Comparison of ENCODE assay signal across 9 cellular contexts in the genomic region with DNA sequence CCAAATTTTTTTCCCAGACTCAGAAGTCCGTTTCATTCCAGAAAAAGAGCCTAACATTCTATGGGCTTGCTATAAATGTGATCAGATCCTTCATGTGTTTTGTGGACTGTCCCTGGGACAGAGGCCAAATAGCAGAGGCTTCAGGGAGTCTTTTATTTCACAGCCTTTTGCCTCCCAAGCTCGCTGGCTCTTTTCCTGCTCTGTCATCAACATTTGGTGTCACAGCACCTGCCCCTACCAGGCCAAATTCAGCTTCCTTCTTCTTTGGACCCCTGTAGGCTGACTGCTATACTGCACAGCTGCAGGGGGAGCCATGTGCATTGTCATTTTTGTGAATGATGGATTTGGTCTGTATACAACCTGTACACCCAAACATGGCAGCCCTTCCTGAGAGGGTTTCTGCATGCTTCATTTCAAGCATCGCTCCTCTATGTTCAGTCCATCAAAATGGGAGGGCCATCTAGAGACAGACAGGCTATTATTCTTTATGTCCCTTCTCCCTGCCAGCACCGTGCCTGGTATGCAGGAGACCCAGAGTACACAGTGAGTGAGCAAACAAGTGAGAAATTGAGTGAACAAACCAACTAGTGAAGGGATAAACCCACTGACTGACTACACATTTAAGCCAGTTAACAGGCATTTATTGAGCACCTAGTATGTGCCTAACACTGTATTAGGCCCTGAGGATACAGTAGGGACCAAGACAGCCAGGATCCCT. TPM values are rescaled to one million over a fixed set of nuclear protein-coding genes. Genes with fewer than 3 reads are reported as not detected.
DNase-seq lines count a peak whose midpoint lies in the region; ATAC-seq and TF ChIP-seq lines count a peak whose summit lies in the region.
"Had no signal": no experiment of that assay in that cellular context is flagged by ENCODE, and none has a peak within 500 bp of the region (broad histone marks: within the 10 kb centered on the region; RNA-seq: fewer than 3 reads in every experiment).

No MANE protein-coding gene starts in this region.

- peak; percentile 16 for TF ChIP-seq CTCF in epithelial cell of proximal tubule (conservative IDR thresholded peaks at IDR 0.05; ENCODE audit: low read depth, low read length)
- peak; percentile 42 for TF ChIP-seq CTCF in type B pancreatic cell (conservative IDR thresholded peaks at IDR 0.05)

- peak; percentile 19 for DNase-seq in activated naive CD4-positive, alpha-beta T cell treated with anti-CD3 and anti-CD28 coated beads, Interleukin-2, amount 10 ng/mL, durations not matched to agents 7 days and 5 days
- DNase-seq in activated naive CD4-positive, alpha-beta T cell treated with anti-CD3 and anti-CD28 coated beads, Interleukin-2, amount 50 U/mL, for 16 hours: no peak
- DNase-seq in epithelial cell of proximal tubule (ENCODE audit: low read depth) (no peak), type B pancreatic cell (ENCODE audit: extremely low spot score, unreplicated experiment) (no peak)
- DNase-seq in stimulated activated naive CD8-positive, alpha-beta T cell treated with anti-CD3 and anti-CD28 coated beads, Interleukin-15, amount 100 ng/mL, for 72 hours: no peak
- DNase-seq: activated naive CD8-positive, alpha-beta T cell treated with anti-CD3 and anti-CD28 coated beads for 36 hours; KBM-7; SJCRH30 had no signal

- H3K9me3 Mint-ChIP-seq in activated naive CD4-positive, alpha-beta T cell treated with anti-CD3 and anti-CD28 coated beads, Interleukin-2, amount 10 ng/mL, durations not matched to agents 7 days and 5 days: no peaks in the 10 kb centered on the region
- H3K9me3 Mint-ChIP-seq in type B pancreatic cell: no peaks in the 10 kb centered on the region
- H3K9me3 Mint-ChIP-seq in stimulated activated naive CD8-positive, alpha-beta T cell treated with anti-CD3 and anti-CD28 coated beads, Interleukin-15, amount 100 ng/mL, for 72 hours: no peaks in the 10 kb centered on the region
- H3K9me3 Mint-ChIP-seq: activated naive CD8-positive, alpha-beta T cell treated with anti-CD3 and anti-CD28 coated beads for 36 hours had no signal

- no peaks in the 10 kb centered on the region for H3K27me3 Mint-ChIP-seq in activated naive CD4-positive, alpha-beta T cell treated with anti-CD3 and anti-CD28 coated beads, Interleukin-2, amount 10 ng/mL, durations not matched to agents 7 days and 5 days
- H3K27me3 Mint-ChIP-seq in type B pancreatic cell: no peaks in the 10 kb centered on the region
- no peaks in the 10 kb centered on the region for H3K27me3 Mint-ChIP-seq in stimulated activated naive CD8-positive, alpha-beta T cell treated with anti-CD3 and anti-CD28 coated beads, Interleukin-15, amount 100 ng/mL, for 72 hours
- H3K27me3 Mint-ChIP-seq: activated naive CD8-positive, alpha-beta T cell treated with anti-CD3 and anti-CD28 coated beads for 36 hours had no signal

- ATAC-seq in stimulated activated naive CD8-positive, alpha-beta T cell treated with anti-CD3 and anti-CD28 coated beads, Interleukin-15, amount 100 ng/mL, for 72 hours: no peak
- ATAC-seq in GM19452 (IDR thresholded peaks at IDR 0.05; ENCODE audit: unreplicated experiment): no peak

- no peak overlapping the region for H3K4me3 ChIP-seq in epithelial cell of proximal tubule (ENCODE audit: low read depth, low read length)
- H3K4me3 ChIP-seq: SJCRH30 had no signal

- no peak overlapping the region for H3K27ac Mint-ChIP-seq in activated naive CD4-positive, alpha-beta T cell treated with anti-CD3 and anti-CD28 coated beads, Interleukin-2, amount 10 ng/mL, durations not matched to agents 7 days and 5 days
- no peak overlapping the region for H3K27ac Mint-ChIP-seq in type B pancreatic cell
- peak overlapping the region in 1 of 2 donors; percentile 43 for H3K27ac Mint-ChIP-seq in stimulated activated naive CD8-positive, alpha-beta T cell treated with anti-CD3 and anti-CD28 coated beads, Interleukin-15, amount 100 ng/mL, for 72 hours
- H3K27ac Mint-ChIP-seq: activated naive CD8-positive, alpha-beta T cell treated with anti-CD3 and anti-CD28 coated beads for 36 hours had no signal

- CTCF ChIA-PET in activated naive CD4-positive, alpha-beta T cell treated with anti-CD3 and anti-CD28 coated beads, Interleukin-2, amount 10 ng/mL, durations not matched to agents 7 days and 5 days (lab: Charles Lee): interaction anchor here (0.8 to 0.9 kb wide), 2 partner anchors 12 to 18 kb away, joined by 3 read pairs; a partner anchor contains a TSS

- no peak overlapping the region for H3K4me3 Mint-ChIP-seq in activated naive CD4-positive, alpha-beta T cell treated with anti-CD3 and anti-CD28 coated beads, Interleukin-2, amount 10 ng/mL, durations not matched to agents 7 days and 5 days
- H3K4me3 Mint-ChIP-seq in type B pancreatic cell: no peak overlapping the region
- no peak overlapping the region for H3K4me3 Mint-ChIP-seq in stimulated activated naive CD8-positive, alpha-beta T cell treated with anti-CD3 and anti-CD28 coated beads, Interleukin-15, amount 100 ng/mL, for 72 hours
- H3K4me3 Mint-ChIP-seq: activated naive CD8-positive, alpha-beta T cell treated with anti-CD3 and anti-CD28 coated beads for 36 hours had no signal

- peaks cover 2% of the 10 kb centered on the region for H3K36me3 Mint-ChIP-seq in activated naive CD4-positive, alpha-beta T cell treated with anti-CD3 and anti-CD28 coated beads, Interleukin-2, amount 10 ng/mL, durations not matched to agents 7 days and 5 days
- peaks cover 27% of the 10 kb centered on the region for H3K36me3 Mint-ChIP-seq in type B pancreatic cell

- H3K4me1 Mint-ChIP-seq in activated naive CD4-positive, alpha-beta T cell treated with anti-CD3 and anti-CD28 coated beads, Interleukin-2, amount 10 ng/mL, durations not matched to agents 7 days and 5 days: no peaks in the 10 kb centered on the region
- H3K4me1 Mint-ChIP-seq in type B pancreatic cell (ENCODE audit: unreplicated experiment): no peaks in the 10 kb centered on the region
- H3K4me1 Mint-ChIP-seq in stimulated activated naive CD8-positive, alpha-beta T cell treated with anti-CD3 and anti-CD28 coated beads, Interleukin-15, amount 100 ng/mL, for 72 hours: no peaks in the 10 kb centered on the region
- H3K4me1 Mint-ChIP-seq: activated naive CD8-positive, alpha-beta T cell treated with anti-CD3 and anti-CD28 coated beads for 36 hours had no signal

RNA-seq across cellular contexts. Expression of a gene that starts 17.9 kb away (rescaled TPM):
- total RNA-seq in epithelial cell of proximal tubule (7.6 and 14.8 TPM in 2 replicates), type B pancreatic cell (ENCODE audit: low replicate concordance) (22.1 and 23.3 TPM in 2 replicates)

RNA-seq across cellular contexts. Expression of a gene that starts 18.1 kb away (rescaled TPM):
- total RNA-seq in epithelial cell of proximal tubule: 6.1 and 7.3 TPM in 2 replicates
- 10.6 and 11.4 TPM in 2 replicates for total RNA-seq in type B pancreatic cell (ENCODE audit: low replicate concordance)

RNA-seq across cellular contexts. Expression of a gene that starts 44.5 kb away (rescaled TPM):
- total RNA-seq in epithelial cell of proximal tubule (10.1 and 12.4 TPM in 2 replicates), type B pancreatic cell (ENCODE audit: low replicate concordance) (12.4 and 15.1 TPM in 2 replicates)

RNA-seq across cellular contexts. Expression of a gene that starts 50.6 kb away (rescaled TPM):
- total RNA-seq in epithelial cell of proximal tubule (2.4 and 6.4 TPM in 2 replicates), type B pancreatic cell (ENCODE audit: low replicate concordance) (15.7 and 25.4 TPM in 2 replicates)
